ENCODE assay signal across 1 cellular context in the genomic region with DNA sequence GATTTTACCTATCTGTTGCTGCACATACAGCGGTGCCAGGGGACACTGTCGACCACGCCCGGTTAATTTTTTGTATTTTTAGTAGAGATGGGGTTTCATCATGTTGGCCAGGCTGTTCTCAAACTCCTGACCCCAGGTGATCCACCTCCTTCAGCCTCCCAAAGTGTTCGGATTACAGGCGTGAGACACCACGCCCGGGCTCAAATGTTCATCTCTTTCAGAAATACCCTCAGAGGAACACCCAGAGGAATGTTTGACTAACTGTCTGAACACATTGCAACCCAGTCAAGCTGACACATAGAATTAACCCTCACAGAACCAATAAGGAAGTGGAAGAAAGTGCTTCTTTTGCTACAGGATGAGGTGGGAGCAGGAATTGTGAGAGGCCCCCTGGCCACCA.
TF ChIP-seq lines count a peak whose summit lies in the region.

No MANE protein-coding gene starts in this region.

TF ChIP-seq in GM23338, 12 proteins besides CTCF, POLR2A, EP300 and RAD21 (continued from another document):
- TF ChIP-seq, protein P1, sequence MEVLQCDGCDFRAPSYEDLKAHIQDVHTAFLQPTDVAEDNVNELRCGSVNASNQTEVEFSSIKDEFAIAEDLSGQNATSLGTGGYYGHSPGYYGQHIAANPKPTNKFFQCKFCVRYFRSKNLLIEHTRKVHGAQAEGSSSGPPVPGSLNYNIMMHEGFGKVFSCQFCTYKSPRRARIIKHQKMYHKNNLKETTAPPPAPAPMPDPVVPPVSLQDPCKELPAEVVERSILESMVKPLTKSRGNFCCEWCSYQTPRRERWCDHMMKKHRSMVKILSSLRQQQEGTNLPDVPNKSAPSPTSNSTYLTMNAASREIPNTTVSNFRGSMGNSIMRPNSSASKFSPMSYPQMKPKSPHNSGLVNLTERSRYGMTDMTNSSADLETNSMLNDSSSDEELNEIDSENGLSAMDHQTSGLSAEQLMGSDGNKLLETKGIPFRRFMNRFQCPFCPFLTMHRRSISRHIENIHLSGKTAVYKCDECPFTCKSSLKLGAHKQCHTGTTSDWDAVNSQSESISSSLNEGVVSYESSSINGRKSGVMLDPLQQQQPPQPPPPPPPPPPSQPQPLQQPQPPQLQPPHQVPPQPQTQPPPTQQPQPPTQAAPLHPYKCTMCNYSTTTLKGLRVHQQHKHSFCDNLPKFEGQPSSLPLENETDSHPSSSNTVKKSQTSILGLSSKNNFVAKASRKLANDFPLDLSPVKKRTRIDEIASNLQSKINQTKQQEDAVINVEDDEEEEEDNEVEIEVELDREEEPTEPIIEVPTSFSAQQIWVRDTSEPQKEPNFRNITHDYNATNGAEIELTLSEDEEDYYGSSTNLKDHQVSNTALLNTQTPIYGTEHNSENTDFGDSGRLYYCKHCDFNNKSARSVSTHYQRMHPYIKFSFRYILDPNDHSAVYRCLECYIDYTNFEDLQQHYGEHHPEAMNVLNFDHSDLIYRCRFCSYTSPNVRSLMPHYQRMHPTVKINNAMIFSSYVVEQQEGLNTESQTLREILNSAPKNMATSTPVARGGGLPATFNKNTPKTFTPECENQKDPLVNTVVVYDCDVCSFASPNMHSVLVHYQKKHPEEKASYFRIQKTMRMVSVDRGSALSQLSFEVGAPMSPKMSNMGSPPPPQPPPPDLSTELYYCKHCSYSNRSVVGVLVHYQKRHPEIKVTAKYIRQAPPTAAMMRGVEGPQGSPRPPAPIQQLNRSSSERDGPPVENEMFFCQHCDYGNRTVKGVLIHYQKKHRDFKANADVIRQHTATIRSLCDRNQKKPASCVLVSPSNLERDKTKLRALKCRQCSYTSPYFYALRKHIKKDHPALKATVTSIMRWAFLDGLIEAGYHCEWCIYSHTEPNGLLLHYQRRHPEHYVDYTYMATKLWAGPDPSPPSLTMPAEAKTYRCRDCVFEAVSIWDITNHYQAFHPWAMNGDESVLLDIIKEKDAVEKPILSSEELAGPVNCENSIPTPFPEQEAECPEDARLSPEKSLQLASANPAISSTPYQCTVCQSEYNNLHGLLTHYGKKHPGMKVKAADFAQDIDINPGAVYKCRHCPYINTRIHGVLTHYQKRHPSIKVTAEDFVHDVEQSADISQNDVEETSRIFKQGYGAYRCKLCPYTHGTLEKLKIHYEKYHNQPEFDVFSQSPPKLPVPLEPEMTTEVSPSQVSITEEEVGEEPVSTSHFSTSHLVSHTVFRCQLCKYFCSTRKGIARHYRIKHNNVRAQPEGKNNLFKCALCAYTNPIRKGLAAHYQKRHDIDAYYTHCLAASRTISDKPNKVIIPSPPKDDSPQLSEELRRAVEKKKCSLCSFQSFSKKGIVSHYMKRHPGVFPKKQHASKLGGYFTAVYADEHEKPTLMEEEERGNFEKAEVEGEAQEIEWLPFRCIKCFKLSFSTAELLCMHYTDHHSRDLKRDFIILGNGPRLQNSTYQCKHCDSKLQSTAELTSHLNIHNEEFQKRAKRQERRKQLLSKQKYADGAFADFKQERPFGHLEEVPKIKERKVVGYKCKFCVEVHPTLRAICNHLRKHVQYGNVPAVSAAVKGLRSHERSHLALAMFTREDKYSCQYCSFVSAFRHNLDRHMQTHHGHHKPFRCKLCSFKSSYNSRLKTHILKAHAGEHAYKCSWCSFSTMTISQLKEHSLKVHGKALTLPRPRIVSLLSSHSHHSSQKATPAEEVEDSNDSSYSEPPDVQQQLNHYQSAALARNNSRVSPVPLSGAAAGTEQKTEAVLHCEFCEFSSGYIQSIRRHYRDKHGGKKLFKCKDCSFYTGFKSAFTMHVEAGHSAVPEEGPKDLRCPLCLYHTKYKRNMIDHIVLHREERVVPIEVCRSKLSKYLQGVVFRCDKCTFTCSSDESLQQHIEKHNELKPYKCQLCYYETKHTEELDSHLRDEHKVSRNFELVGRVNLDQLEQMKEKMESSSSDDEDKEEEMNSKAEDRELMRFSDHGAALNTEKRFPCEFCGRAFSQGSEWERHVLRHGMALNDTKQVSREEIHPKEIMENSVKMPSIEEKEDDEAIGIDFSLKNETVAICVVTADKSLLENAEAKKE (CRISPR knock-in tag; IDR thresholded peaks at IDR 0.05): no peak
- TF ChIP-seq NANOG (IDR thresholded peaks at IDR 0.05; ENCODE audit: borderline replicate concordance) (no peak), ZNF114 (CRISPR knock-in tag; IDR thresholded peaks at IDR 0.05) (no peak)
- TF ChIP-seq, protein P2, sequence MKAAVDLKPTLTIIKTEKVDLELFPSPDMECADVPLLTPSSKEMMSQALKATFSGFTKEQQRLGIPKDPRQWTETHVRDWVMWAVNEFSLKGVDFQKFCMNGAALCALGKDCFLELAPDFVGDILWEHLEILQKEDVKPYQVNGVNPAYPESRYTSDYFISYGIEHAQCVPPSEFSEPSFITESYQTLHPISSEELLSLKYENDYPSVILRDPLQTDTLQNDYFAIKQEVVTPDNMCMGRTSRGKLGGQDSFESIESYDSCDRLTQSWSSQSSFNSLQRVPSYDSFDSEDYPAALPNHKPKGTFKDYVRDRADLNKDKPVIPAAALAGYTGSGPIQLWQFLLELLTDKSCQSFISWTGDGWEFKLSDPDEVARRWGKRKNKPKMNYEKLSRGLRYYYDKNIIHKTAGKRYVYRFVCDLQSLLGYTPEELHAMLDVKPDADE (IDR thresholded peaks at IDR 0.05): no peak
